Comparison of ENCODE assay signal across 13 cellular contexts in genomic region chr12:48489012-48489411, GRCh38. TPM values are rescaled to one million over a fixed set of nuclear protein-coding genes. Genes with fewer than 3 reads are reported as not detected.
A peak's percentile ranks its signal among the peaks of the same experiment; 100 is the strongest.
DNase-seq lines count a peak whose midpoint lies in the region; ATAC-seq, FAIRE-seq and TF ChIP-seq lines count a peak whose summit lies in the region.
"Had no signal": no experiment of that assay in that cellular context is flagged by ENCODE, and none has a peak within 500 bp of the region (broad histone marks: within the 10 kb centered on the region; RNA-seq: fewer than 3 reads in every experiment).

No MANE protein-coding gene starts in this region.

- peak overlapping the region; percentile 28; the same call in 1 of the 2 replicates for H3K4me3 ChIP-seq in OCI-LY3 (ENCODE audit: low read length)

- H3K9ac ChIP-seq in OCI-LY3 (ENCODE audit: low read length): peak overlapping the region; percentile 25; the same call in 1 of the 2 replicates

- H3K27me3 ChIP-seq in OCI-LY3 (ENCODE audit: low read depth, low read length): no peaks in the 10 kb centered on the region

- peaks cover 20% of the 10 kb centered on the region for H3K4me1 ChIP-seq in OCI-LY3 (ENCODE audit: low read length)

- no peaks in the 10 kb centered on the region for H3K36me3 Mint-ChIP-seq in activated T-cell treated with anti-CD3 and anti-CD28 coated beads, Interleukin-2, amount 50 U/mL, for 72 hours (ENCODE audit: insufficient read depth in 2 of 2)
- H3K36me3 Mint-ChIP-seq in activated T-cell treated with anti-CD3 and anti-CD28 coated beads, Interleukin-2, amount 50 U/mL, for 24 hours (ENCODE audit: low read depth): no peaks in the 10 kb centered on the region
- H3K36me3 Mint-ChIP-seq in stimulated activated naive B cell treated with anti-CD40 and anti-IgM and Interleukin-4, amounts not matched to agents 10 μg/mL and 1 μg/mL and 100 μg/mL, for 72 hours: no peaks in the 10 kb centered on the region

- no peak for TF ChIP-seq CTCF in OCI-LY3 (IDR thresholded peaks at IDR 0.05; ENCODE audit: low read depth, low read length)

- peaks cover 18% of the 10 kb centered on the region for H3K4me1 Mint-ChIP-seq in activated T-cell treated with anti-CD3 and anti-CD28 coated beads, Interleukin-2, amount 50 U/mL, for 72 hours (ENCODE audit: low read depth)
- peaks cover 5% of the 10 kb centered on the region for H3K4me1 Mint-ChIP-seq in activated T-cell treated with anti-CD3 and anti-CD28 coated beads, Interleukin-2, amount 50 U/mL, for 24 hours (ENCODE audit: low read depth)
- H3K4me1 Mint-ChIP-seq in stimulated activated naive B cell treated with anti-CD40 and anti-IgM and Interleukin-4, amounts not matched to agents 10 μg/mL and 1 μg/mL and 100 μg/mL, for 72 hours: no peaks in the 10 kb centered on the region
- H3K4me1 Mint-ChIP-seq: activated CD4-positive, alpha-beta T cell treated with anti-CD3 and anti-CD28 coated beads, Interleukin-2, amount 10 ng/mL, durations not matched to agents 24 days and 14 days had no signal

- H3K9me3 Mint-ChIP-seq in activated T-cell treated with anti-CD3 and anti-CD28 coated beads, Interleukin-2, amount 50 U/mL, for 72 hours: no peaks in the 10 kb centered on the region
- no peaks in the 10 kb centered on the region for H3K9me3 Mint-ChIP-seq in activated T-cell treated with anti-CD3 and anti-CD28 coated beads, Interleukin-2, amount 50 U/mL, for 24 hours
- no peaks in the 10 kb centered on the region for H3K9me3 Mint-ChIP-seq in stimulated activated naive B cell treated with anti-CD40 and anti-IgM and Interleukin-4, amounts not matched to agents 10 μg/mL and 1 μg/mL and 100 μg/mL, for 72 hours
- H3K9me3 Mint-ChIP-seq: activated CD4-positive, alpha-beta T cell treated with anti-CD3 and anti-CD28 coated beads, Interleukin-2, amount 10 ng/mL, durations not matched to agents 24 days and 14 days had no signal

- H3K36me3 ChIP-seq in OCI-LY3 (replicated peaks; ENCODE audit: low read depth, low read length): no peaks in the 10 kb centered on the region

- no peak overlapping the region for H3K27ac Mint-ChIP-seq in activated T-cell treated with anti-CD3 and anti-CD28 coated beads, Interleukin-2, amount 50 U/mL, for 72 hours
- H3K27ac Mint-ChIP-seq in activated T-cell treated with anti-CD3 and anti-CD28 coated beads, Interleukin-2, amount 50 U/mL, for 24 hours: no peak overlapping the region
- H3K27ac Mint-ChIP-seq in stimulated activated naive B cell treated with anti-CD40 and anti-IgM and Interleukin-4, amounts not matched to agents 10 μg/mL and 1 μg/mL and 100 μg/mL, for 72 hours: no peak overlapping the region
- H3K27ac Mint-ChIP-seq: activated CD4-positive, alpha-beta T cell treated with anti-CD3 and anti-CD28 coated beads, Interleukin-2, amount 10 ng/mL, durations not matched to agents 24 days and 14 days had no signal

- 0 out of 2 replicates have a peak overlapping the region, but pooled peaks have one; percentile 66 for H2AFZ ChIP-seq in OCI-LY3 (ENCODE audit: low read depth, low read length)

- no peaks in the 10 kb centered on the region for H3K9me3 ChIP-seq in OCI-LY3 (ENCODE audit: insufficient read depth, low read length)

- no peaks in the 10 kb centered on the region for H4K20me1 ChIP-seq in OCI-LY3 (ENCODE audit: insufficient read depth, low read length)

- no peak for DNase-seq in activated T-cell treated with anti-CD3 and anti-CD28 coated beads, Interleukin-2, amount 50 U/mL, for 72 hours
- DNase-seq in activated T-cell treated with anti-CD3 and anti-CD28 coated beads, Interleukin-2, amount 50 U/mL, for 24 hours: no peak
- no peak for DNase-seq in stimulated activated naive B cell treated with anti-CD40 and anti-IgM and Interleukin-4, amounts not matched to agents 10 μg/mL and 1 μg/mL and 100 μg/mL, for 72 hours
- DNase-seq in T1000 (lab: John Stamatoyannopoulos, UW): no peak
- no peak for DNase-seq in frontal cortex (ENCODE audit: low spot score in 2 of 2)
- DNase-seq in stimulated activated CD4-positive, alpha-beta T cell treated with anti-CD3 and anti-CD28 coated beads, Interleukin-12 subunit alpha, Interleukin-12 subunit beta, amount 100 ng/mL, for 4 hours: no peak
- DNase-seq: activated CD4-positive, alpha-beta T cell treated with anti-CD3 and anti-CD28 coated beads, Interleukin-2, amount 10 ng/mL, durations not matched to agents 24 days and 14 days; NCI-H774 had no signal

- no peak for FAIRE-seq in frontal cortex (lab: Jason Lieb, UNC)
- FAIRE-seq: colon had no signal

- peak overlapping the region; percentile 51 for H3K27ac ChIP-seq in OCI-LY3 (ENCODE audit: low read length)

- peak; percentile 93 to 99 for ATAC-seq in activated T-cell treated with anti-CD3 and anti-CD28 coated beads, Interleukin-2, amount 50 U/mL, for 72 hours (replicated peaks in 1 of 2)
- ATAC-seq in HG02759 (IDR thresholded peaks at IDR 0.05; ENCODE audit: unreplicated experiment): peak; percentile 95
- peak; percentile 68 to 81 for ATAC-seq in stimulated activated naive B cell treated with anti-CD40 and anti-IgM and Interleukin-4, amounts not matched to agents 10 μg/mL and 1 μg/mL and 100 μg/mL, for 72 hours (replicated peaks)
- ATAC-seq: HCT116, left lobe of liver had no signal

- peak overlapping the region in 1 of 2 donors; percentile 12 for H3K4me3 Mint-ChIP-seq in activated T-cell treated with anti-CD3 and anti-CD28 coated beads, Interleukin-2, amount 50 U/mL, for 72 hours
- H3K4me3 Mint-ChIP-seq in activated T-cell treated with anti-CD3 and anti-CD28 coated beads, Interleukin-2, amount 50 U/mL, for 24 hours: no peak overlapping the region
- H3K4me3 Mint-ChIP-seq in stimulated activated naive B cell treated with anti-CD40 and anti-IgM and Interleukin-4, amounts not matched to agents 10 μg/mL and 1 μg/mL and 100 μg/mL, for 72 hours: no peak overlapping the region
- H3K4me3 Mint-ChIP-seq: activated CD4-positive, alpha-beta T cell treated with anti-CD3 and anti-CD28 coated beads, Interleukin-2, amount 10 ng/mL, durations not matched to agents 24 days and 14 days had no signal

- H3K4me2 ChIP-seq in OCI-LY3 (ENCODE audit: low read length): peak overlapping the region; percentile 50

- H3K79me2 ChIP-seq in OCI-LY3 (ENCODE audit: low read length): no peaks in the 10 kb centered on the region

- H3K27me3 Mint-ChIP-seq in activated T-cell treated with anti-CD3 and anti-CD28 coated beads, Interleukin-2, amount 50 U/mL, for 72 hours (ENCODE audit: low read depth): peaks cover 8% of the 10 kb centered on the region
- H3K27me3 Mint-ChIP-seq in activated T-cell treated with anti-CD3 and anti-CD28 coated beads, Interleukin-2, amount 50 U/mL, for 24 hours: peaks cover 6% of the 10 kb centered on the region
- H3K27me3 Mint-ChIP-seq in stimulated activated naive B cell treated with anti-CD40 and anti-IgM and Interleukin-4, amounts not matched to agents 10 μg/mL and 1 μg/mL and 100 μg/mL, for 72 hours: peaks cover 18 to 33% of the 10 kb centered on the region in 2 donors

RNA-seq across cellular contexts. Expression of gene C12orf54, which starts 6.7 kb away (rescaled TPM):
- total RNA-seq in activated T-cell treated with anti-CD3 and anti-CD28 coated beads, Interleukin-2, amount 50 U/mL, for 72 hours: under 1 TPM in 1 of 2 donors, not detected in 1; 0.77 TPM
- total RNA-seq in frontal cortex: not detected
- total RNA-seq: activated CD4-positive, alpha-beta T cell treated with anti-CD3 and anti-CD28 coated beads, Interleukin-2, amount 10 ng/mL, durations not matched to agents 24 days and 14 days; left lobe of liver had no signal

RNA-seq across cellular contexts. Expression of gene ANP32D, which starts 16.7 kb away (rescaled TPM):
- total RNA-seq in activated T-cell treated with anti-CD3 and anti-CD28 coated beads, Interleukin-2, amount 50 U/mL, for 72 hours: not detected
- total RNA-seq in frontal cortex: not detected
- total RNA-seq: activated CD4-positive, alpha-beta T cell treated with anti-CD3 and anti-CD28 coated beads, Interleukin-2, amount 10 ng/mL, durations not matched to agents 24 days and 14 days; left lobe of liver had no signal

RNA-seq across cellular contexts. Expression of gene OR8S1, which starts 36.4 kb away (rescaled TPM):
- not detected for total RNA-seq in activated T-cell treated with anti-CD3 and anti-CD28 coated beads, Interleukin-2, amount 50 U/mL, for 72 hours
- total RNA-seq in frontal cortex: not detected
- total RNA-seq: activated CD4-positive, alpha-beta T cell treated with anti-CD3 and anti-CD28 coated beads, Interleukin-2, amount 10 ng/mL, durations not matched to agents 24 days and 14 days; left lobe of liver had no signal
